ENCODE assay signal across 1 cellular context in genomic region chr4:26404597-26405323, GRCh38.
TF ChIP-seq lines count a peak whose summit lies in the region.

No MANE protein-coding gene starts in this region.

TF ChIP-seq in GM23338, 12 proteins besides CTCF, POLR2A, EP300 and RAD21 (continued from another document):
- TF ChIP-seq ZNF462 (CRISPR knock-in tag; IDR thresholded peaks at IDR 0.05) (no peak), CREB1 (CRISPR knock-in tag; IDR thresholded peaks at IDR 0.05; ENCODE audit: low read depth) (no peak), NANOG (IDR thresholded peaks at IDR 0.05; ENCODE audit: borderline replicate concordance) (no peak), EZH2phosphoT487 (IDR thresholded peaks at IDR 0.05; ENCODE audit: unreplicated experiment) (no peak), POLR2AphosphoS5 (IDR thresholded peaks at IDR 0.05; ENCODE audit: low read depth) (no peak), ZNF114 (CRISPR knock-in tag; IDR thresholded peaks at IDR 0.05) (no peak), STAT1 (IDR thresholded peaks at IDR 0.05; ENCODE audit: unreplicated experiment) (no peak), REST (IDR thresholded peaks at IDR 0.05; ENCODE audit: unreplicated experiment) (no peak), EZH2 (IDR thresholded peaks at IDR 0.05; ENCODE audit: low read depth, unreplicated experiment) (no peak)
